In genomic region chr9:104856413-104856941, GRCh38 we compare ENCODE assay signal across 1 cellular context.
TF ChIP-seq lines count a peak whose summit lies in the region.

No MANE protein-coding gene starts in this region.

TF ChIP-seq in HepG2, 621 proteins besides CTCF, POLR2A, EP300 and RAD21 (continued from another document and continues in another):
- TF ChIP-seq ATF4 (CRISPR knock-in tag; IDR thresholded peaks at IDR 0.05) (peak in 1 of 2 experiments; percentile 20; a peak in 1 of 4 replicates), ZNF609 (CRISPR knock-in tag; IDR thresholded peaks at IDR 0.05; ENCODE audit: borderline replicate concordance) (peak; percentile 84), RBFOX2 (IDR thresholded peaks at IDR 0.05; ENCODE audit: low read depth, low read length) (no peak), PPARG (CRISPR knock-in tag; conservative IDR thresholded peaks at IDR 0.05) (peak; percentile 82), E2F1 (CRISPR knock-in tag; IDR thresholded peaks at IDR 0.05) (no peak), FOXA3 (CRISPR knock-in tag; IDR thresholded peaks at IDR 0.05) (peak; percentile 96), ZFP41 (CRISPR knock-in tag; IDR thresholded peaks at IDR 0.05; ENCODE audit: borderline replicate concordance) (no peak), ZKSCAN8 (CRISPR knock-in tag; IDR thresholded peaks at IDR 0.05; ENCODE audit: borderline replicate concordance) (0 out of 2 replicates have a peak, but pooled peaks have one; percentile 27), KMT2B (CRISPR knock-in tag; IDR thresholded peaks at IDR 0.05) (no peak), HNF1A (IDR thresholded peaks at IDR 0.05; ENCODE audit: low read depth) (peak; percentile 54), HNF1A (CRISPR knock-in tag; IDR thresholded peaks at IDR 0.05; ENCODE audit: borderline replicate concordance) (peak; percentile 66; the same call in 1 of the 2 replicates), ZNF431 (CRISPR knock-in tag; IDR thresholded peaks at IDR 0.05; ENCODE audit: borderline replicate concordance, low read depth) (peak; percentile 79; the same call in 1 of the 2 replicates), SOX13 (IDR thresholded peaks at IDR 0.05) (peak; percentile 74; the same call in 1 of the 2 replicates), SOX13 (CRISPR knock-in tag; conservative IDR thresholded peaks at IDR 0.05 in 1 of 2, IDR thresholded peaks at IDR 0.05 in 1 of 2) (peak in 1 of 2 experiments; percentile 95; a peak in 2 of 4 replicates), FOSL2 (CRISPR knock-in tag; IDR thresholded peaks at IDR 0.05) (peak; percentile 37; the same call in 1 of the 2 replicates), SMAD1 (CRISPR knock-in tag; IDR thresholded peaks at IDR 0.05; ENCODE audit: borderline replicate concordance, low read depth) (no peak), ZBTB25 (CRISPR knock-in tag; IDR thresholded peaks at IDR 0.05) (no peak), PHF21A (CRISPR knock-in tag; IDR thresholded peaks at IDR 0.05) (peak; percentile 80), TEAD3 (CRISPR knock-in tag; optimal IDR thresholded peaks at IDR 0.05; ENCODE audit: borderline replicate concordance) (peak; percentile 55), ZNF318 (CRISPR knock-in tag; IDR thresholded peaks at IDR 0.05) (no peak), THAP11 (CRISPR knock-in tag; IDR thresholded peaks at IDR 0.05) (peak; percentile 43; the same call in 1 of the 2 replicates), ZNF878 (CRISPR knock-in tag; IDR thresholded peaks at IDR 0.05) (peak; percentile 28; the same call in 1 of the 2 replicates), RARA (CRISPR knock-in tag; IDR thresholded peaks at IDR 0.05) (peak; percentile 85), FOXP4 (CRISPR knock-in tag; IDR thresholded peaks at IDR 0.05) (peak; percentile 98), ONECUT2 (CRISPR knock-in tag; IDR thresholded peaks at IDR 0.05) (peak; percentile 59; the same call in 1 of the 2 replicates), MEF2D (CRISPR knock-in tag; IDR thresholded peaks at IDR 0.05) (0 out of 2 replicates have a peak, but pooled peaks have one; percentile 17), ZNF629 (CRISPR knock-in tag; conservative IDR thresholded peaks at IDR 0.05) (peak; percentile 74), CBFB (CRISPR knock-in tag; IDR thresholded peaks at IDR 0.05) (0 out of 2 replicates have a peak, but pooled peaks have one; percentile 25), ZNF503 (CRISPR knock-in tag; IDR thresholded peaks at IDR 0.05) (peak; percentile 89)
